ENCODE assay signal across 11 cellular contexts in genomic region chr3:102532901-102533300, GRCh38.
DNase-seq lines count a peak whose midpoint lies in the region; ATAC-seq and TF ChIP-seq lines count a peak whose summit lies in the region.
"Had no signal": no experiment of that assay in that cellular context is flagged by ENCODE, and none has a peak within 500 bp of the region (broad histone marks: within the 10 kb centered on the region; RNA-seq: fewer than 3 reads in every experiment).

No MANE protein-coding gene starts in this region.

- ATAC-seq in activated T-cell treated with anti-CD3 and anti-CD28 coated beads, Interleukin-2, amount 50 U/mL, for 72 hours (replicated peaks in 1 of 2): peak; percentile 60
- ATAC-seq in activated CD8-positive, alpha-beta T cell treated with anti-CD3 and anti-CD28 coated beads for 36 hours: peak; percentile 74
- peak; percentile 40 for ATAC-seq in stimulated activated naive CD8-positive, alpha-beta T cell treated with anti-CD3 and anti-CD28 coated beads, Interleukin-15, Interleukin-2, amounts not matched to agents 100 U/mL and 50 U/mL, for 24 hours
- no peak for ATAC-seq in GM18909 (IDR thresholded peaks at IDR 0.05; ENCODE audit: poor library complexity, unreplicated experiment)
- ATAC-seq: left lung had no signal

- H3K36me3 Mint-ChIP-seq in activated T-cell treated with anti-CD3 and anti-CD28 coated beads, Interleukin-2, amount 50 U/mL, for 72 hours (ENCODE audit: insufficient read depth in 2 of 2): no peaks in the 10 kb centered on the region
- no peaks in the 10 kb centered on the region for H3K36me3 Mint-ChIP-seq in activated CD8-positive, alpha-beta T cell treated with anti-CD3 and anti-CD28 coated beads for 36 hours (ENCODE audit: low read depth)

- TF ChIP-seq CTCF in Loucy (conservative IDR thresholded peaks at IDR 0.05; ENCODE audit: low read length) (no peak), thyroid gland (IDR thresholded peaks at IDR 0.05) (no peak)
- TF ChIP-seq CTCF in activated CD8-positive, alpha-beta T cell treated with anti-CD3 and anti-CD28 coated beads for 36 hours (IDR thresholded peaks at IDR 0.05): no peak

- H3K4me1 ChIP-seq in Loucy (ENCODE audit: insufficient read depth, low read length, poor library complexity, severe bottlenecking) (peaks cover 28% of the 10 kb centered on the region), thyroid gland (peaks cover 6 to 7% of the 10 kb centered on the region in 2 donors)
- H3K4me1 ChIP-seq: left lung had no signal

- H3K27me3 Mint-ChIP-seq in activated T-cell treated with anti-CD3 and anti-CD28 coated beads, Interleukin-2, amount 50 U/mL, for 72 hours (ENCODE audit: low read depth): no peaks in the 10 kb centered on the region
- peaks cover 4% of the 10 kb centered on the region for H3K27me3 Mint-ChIP-seq in activated CD8-positive, alpha-beta T cell treated with anti-CD3 and anti-CD28 coated beads for 36 hours

- H2AFZ ChIP-seq in Loucy (ENCODE audit: low read length): no peak overlapping the region

- no peaks in the 10 kb centered on the region for H3K9me2 ChIP-seq in Loucy (replicated peaks; ENCODE audit: low read depth, low read length)

- H3K4me3 Mint-ChIP-seq in activated T-cell treated with anti-CD3 and anti-CD28 coated beads, Interleukin-2, amount 50 U/mL, for 72 hours: no peak overlapping the region
- H3K4me3 Mint-ChIP-seq in activated CD8-positive, alpha-beta T cell treated with anti-CD3 and anti-CD28 coated beads for 36 hours: no peak overlapping the region
- H3K4me3 Mint-ChIP-seq: activated T-helper 1 cell treated with anti-CD3 and anti-CD28 coated beads, Interleukin-12 subunit alpha, Interleukin-12 subunit beta, Interleukin-2, Interleukin-4 antibody, amounts not matched to agents 30 ng/mL and 10 ng/mL and 1 ng/mL, durations not matched to agents 14 hours and 24 hours and 36 hours had no signal

- WGBS in thyroid gland, 2 donors: 87 to 91% methylated on average over 3 of the region's 3 CpGs

- H3K27me3 ChIP-seq in Loucy (ENCODE audit: insufficient read depth, low read length, poor library complexity, severe bottlenecking): no peaks in the 10 kb centered on the region
- no peaks in the 10 kb centered on the region for H3K27me3 ChIP-seq in thyroid gland
- H3K27me3 ChIP-seq: left lung had no signal

- H4K20me1 ChIP-seq in Loucy (ENCODE audit: insufficient read depth, low read length, poor library complexity, severe bottlenecking): no peaks in the 10 kb centered on the region

- no peaks in the 10 kb centered on the region for H3K79me2 ChIP-seq in Loucy (ENCODE audit: insufficient read depth, low read length)

- H3F3A ChIP-seq in Loucy (ENCODE audit: low read depth): no peaks in the 10 kb centered on the region

- H3K36me3 ChIP-seq in Loucy (ENCODE audit: insufficient read depth, low read length) (no peaks in the 10 kb centered on the region), thyroid gland (no peaks in the 10 kb centered on the region)
- H3K36me3 ChIP-seq: left lung had no signal

- intact Hi-C loops in activated CD8-positive, alpha-beta T cell treated with anti-CD3 and anti-CD28 coated beads for 36 hours (cut with micrococcal nuclease): no loop called here
- intact Hi-C loops in thyroid gland (cut with DNase I): loop anchor here (10.0 kb wide), 2 partner anchors 308 to 728 kb away; no protein-coding TSS in a partner anchor

- H3K27ac ChIP-seq in thyroid gland: no peak overlapping the region
- H3K27ac ChIP-seq: left lung had no signal

- no peak overlapping the region for H3K27ac Mint-ChIP-seq in activated T-cell treated with anti-CD3 and anti-CD28 coated beads, Interleukin-2, amount 50 U/mL, for 72 hours
- H3K27ac Mint-ChIP-seq in activated CD8-positive, alpha-beta T cell treated with anti-CD3 and anti-CD28 coated beads for 36 hours: no peak overlapping the region
- H3K27ac Mint-ChIP-seq: activated T-helper 1 cell treated with anti-CD3 and anti-CD28 coated beads, Interleukin-12 subunit alpha, Interleukin-12 subunit beta, Interleukin-2, Interleukin-4 antibody, amounts not matched to agents 30 ng/mL and 10 ng/mL and 1 ng/mL, durations not matched to agents 14 hours and 24 hours and 36 hours had no signal

- POLR2A ChIA-PET in activated CD8-positive, alpha-beta T cell treated with anti-CD3 and anti-CD28 coated beads for 36 hours (lab: Charles Lee): no interaction called here

- peak overlapping the region; percentile 16 for H3K4me3 ChIP-seq in Loucy (ENCODE audit: low read length, poor library complexity, severe bottlenecking)
- no peak overlapping the region for H3K4me3 ChIP-seq in thyroid gland (replicated peaks in 1 of 3)
- H3K4me3 ChIP-seq: left lung had no signal

- no peak for DNase-seq in activated T-cell treated with anti-CD3 and anti-CD28 coated beads, Interleukin-2, amount 50 U/mL, for 72 hours
- no peak for DNase-seq in activated T-cell treated with anti-CD3 and anti-CD28 coated beads for 4 hours
- DNase-seq in activated CD8-positive, alpha-beta T cell treated with anti-CD3 and anti-CD28 coated beads for 36 hours: peak; percentile 9
- no peak for DNase-seq in stimulated activated naive CD8-positive, alpha-beta T cell treated with anti-CD3 and anti-CD28 coated beads, Interleukin-15, Interleukin-2, amounts not matched to agents 100 U/mL and 50 U/mL, for 24 hours
- no peak for DNase-seq in NCI-H2107 (lab: John Stamatoyannopoulos, UW)
- DNase-seq in thyroid gland: no peak
- DNase-seq: left lung, NCI-H69 had no signal

- H3K9me3 Mint-ChIP-seq in activated T-cell treated with anti-CD3 and anti-CD28 coated beads, Interleukin-2, amount 50 U/mL, for 72 hours: no peaks in the 10 kb centered on the region
- no peaks in the 10 kb centered on the region for H3K9me3 Mint-ChIP-seq in activated CD8-positive, alpha-beta T cell treated with anti-CD3 and anti-CD28 coated beads for 36 hours
- H3K9me3 Mint-ChIP-seq: activated T-helper 1 cell treated with anti-CD3 and anti-CD28 coated beads, Interleukin-12 subunit alpha, Interleukin-12 subunit beta, Interleukin-2, Interleukin-4 antibody, amounts not matched to agents 30 ng/mL and 10 ng/mL and 1 ng/mL, durations not matched to agents 14 hours and 24 hours and 36 hours had no signal

- no peaks in the 10 kb centered on the region for H3K4me1 Mint-ChIP-seq in activated T-cell treated with anti-CD3 and anti-CD28 coated beads, Interleukin-2, amount 50 U/mL, for 72 hours (ENCODE audit: low read depth)
- H3K4me1 Mint-ChIP-seq in activated CD8-positive, alpha-beta T cell treated with anti-CD3 and anti-CD28 coated beads for 36 hours (ENCODE audit: low read depth): no peaks in the 10 kb centered on the region

- peak overlapping the region; percentile 56 for H3K4me2 ChIP-seq in Loucy (ENCODE audit: low read depth, low read length, poor library complexity, severe bottlenecking)

- H3K9me3 ChIP-seq in Loucy (ENCODE audit: insufficient read depth, low read depth, low read length) (no peaks in the 10 kb centered on the region), thyroid gland (no peaks in the 10 kb centered on the region)
- H3K9me3 ChIP-seq: left lung had no signal

- TF ChIP-seq POLR2A in thyroid gland (IDR thresholded peaks at IDR 0.05): no peak

- CTCF ChIA-PET in activated CD8-positive, alpha-beta T cell treated with anti-CD3 and anti-CD28 coated beads for 36 hours (lab: Charles Lee): interaction anchor here (1.8 kb wide), 1 partner anchor 304 kb away, joined by 18 read pairs; no protein-coding TSS in a partner anchor

- no peak overlapping the region for H3K9ac ChIP-seq in Loucy (ENCODE audit: low read depth, low read length, poor library complexity, severe bottlenecking)
